16 cellular contexts compared by ENCODE assay signal in the genomic region with DNA sequence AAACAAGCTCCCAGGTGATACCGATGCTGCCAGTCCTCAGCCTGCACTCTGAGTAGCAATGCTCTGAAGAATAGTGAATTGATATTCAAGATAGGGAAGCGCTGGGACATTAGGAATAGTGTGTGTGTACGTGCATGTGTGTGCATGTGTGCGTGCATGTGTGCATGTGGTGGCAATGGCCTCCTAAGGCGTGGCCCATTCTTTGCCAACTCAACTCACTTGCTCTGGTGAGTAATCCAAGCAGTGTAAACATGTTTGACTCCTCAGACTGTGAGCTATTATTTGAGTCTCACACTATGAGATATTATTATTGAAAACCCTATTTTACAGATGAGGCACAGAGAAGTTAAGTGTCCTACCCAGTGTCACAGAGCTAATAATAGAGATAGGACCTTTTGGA.
A peak's percentile ranks its signal among the peaks of the same experiment; 100 is the strongest.
DNase-seq lines count a peak whose midpoint lies in the region; ATAC-seq and TF ChIP-seq lines count a peak whose summit lies in the region.
"Had no signal": no experiment of that assay in that cellular context is flagged by ENCODE, and none has a peak within 500 bp of the region (broad histone marks: within the 10 kb centered on the region; RNA-seq: fewer than 3 reads in every experiment).

No MANE protein-coding gene starts in this region.

- ATAC-seq in upper lobe of right lung = peak; percentile 17

- H3K4me3 ChIP-seq in upper lobe of right lung = no peak overlapping the region
- H3K4me3 ChIP-seq in uterus = no peak overlapping the region
- H3K4me3 ChIP-seq: HAP-1, K562, SJCRH30 had no signal

- POLR2A ChIA-PET in RWPE1 (lab: Yijun Ruan, JAX; ENCODE audit: low non-redundant PET) = no interaction called here

- H3K9me3 ChIP-seq in upper lobe of right lung (no peaks in the 10 kb centered on the region), uterus (no peaks in the 10 kb centered on the region)
- H3K9me3 ChIP-seq: HAP-1, SJCRH30 had no signal

- CTCF ChIA-PET in RWPE1 (lab: Yijun Ruan, JAX) = interaction anchor here (0.6 to 1.0 kb wide), 3 partner anchors 34 to 363 kb away, joined by 3 read pairs; no protein-coding TSS in a partner anchor

- DNase-seq in ELR (ENCODE audit: low read depth) = peak; percentile 4
- peak; percentile 21 for DNase-seq in RWPE1 (ENCODE audit: low spot score)
- DNase-seq in epithelial cell of prostate (ENCODE audit: low read depth, low spot score) = peak; percentile 61
- no peak for DNase-seq in upper lobe of right lung
- DNase-seq in activated gamma-delta T cell treated with Interleukin-2 at 50 U/mL for 16 hours = no peak
- DNase-seq in uterus = no peak
- DNase-seq in stimulated activated naive CD4-positive, alpha-beta T cell (lab: John Stamatoyannopoulos, UW) = no peak
- DNase-seq: NCI-H1092 treated with DMSO at 0.1 percent for 48 hours, NCI-H1436 treated with DMSO at 0.1 percent for 48 hours, NCI-H1930, NCI-H2227 treated with DMSO at 0.1 percent for 48 hours, NCI-H510A had no signal

- no peaks in the 10 kb centered on the region for H3K27me3 ChIP-seq in upper lobe of right lung
- no peaks in the 10 kb centered on the region for H3K27me3 ChIP-seq in uterus

- intact Hi-C loops in upper lobe of right lung (cut with DNase I) (no loop called here), uterus (cut with DNase I; ENCODE audit: low total_unique reads) (no loop called here)

- H3K27ac ChIP-seq in RWPE1 = no peak overlapping the region
- H3K27ac ChIP-seq in epithelial cell of prostate = no peak overlapping the region
- no peak overlapping the region for H3K27ac ChIP-seq in upper lobe of right lung
- H3K27ac ChIP-seq in uterus = no peak overlapping the region
- H3K27ac ChIP-seq: HL-60, SJCRH30 had no signal

- no peak for TF ChIP-seq POLR2A in uterus (IDR thresholded peaks at IDR 0.05)

- no peaks in the 10 kb centered on the region for H3K4me1 ChIP-seq in upper lobe of right lung
- H3K4me1 ChIP-seq in uterus = no peaks in the 10 kb centered on the region
- H3K4me1 ChIP-seq: HAP-1, SJCRH30 had no signal

- H3K36me3 ChIP-seq in upper lobe of right lung = no peaks in the 10 kb centered on the region
- no peaks in the 10 kb centered on the region for H3K36me3 ChIP-seq in uterus
- H3K36me3 ChIP-seq: HAP-1, SJCRH30 had no signal

- TF ChIP-seq CTCF in RWPE1 (conservative IDR thresholded peaks at IDR 0.05; ENCODE audit: low read depth) (no peak), upper lobe of right lung (IDR thresholded peaks at IDR 0.05) (no peak), uterus (IDR thresholded peaks at IDR 0.05) (no peak)

Comparison
In these comparisons a context has a peak if more than half of its experiments do, and no peak if none do; other contexts are left out.
1. DNase-seq: peak in ELR (single experiment), RWPE1 (single experiment) and epithelial cell of prostate (single experiment); none in upper lobe of right lung (single experiment), activated gamma-delta T cell treated with Interleukin-2 at 50 U/mL for 16 hours (single experiment), uterus (0 of 2) and stimulated activated naive CD4-positive, alpha-beta T cell (0 of 6).